In genomic region chr3:74271541-74271940, GRCh38 we compare ENCODE assay signal across 18 cellular contexts.
A peak's percentile ranks its signal among the peaks of the same experiment; 100 is the strongest.
DNase-seq lines count a peak whose midpoint lies in the region; ATAC-seq, FAIRE-seq and TF ChIP-seq lines count a peak whose summit lies in the region.
"Had no signal": no experiment of that assay in that cellular context is flagged by ENCODE, and none has a peak within 500 bp of the region (broad histone marks: within the 10 kb centered on the region; RNA-seq: fewer than 3 reads in every experiment).

No MANE protein-coding gene starts in this region.

- FAIRE-seq in endometrium (lab: Jason Lieb, UNC) (peak; percentile 62), HepG2 (lab: Jason Lieb, UNC) (no peak)
- FAIRE-seq: D721Med, GM19239, H1 had no signal

- no peak for ATAC-seq in HepG2
- no peak for ATAC-seq in HG02642 (IDR thresholded peaks at IDR 0.05; ENCODE audit: poor library complexity, unreplicated experiment)
- ATAC-seq: CD8-positive, alpha-beta T cell had no signal

- H3K4me1 ChIP-seq in HepG2 (ENCODE audit: insufficient read depth, low read length) = no peaks in the 10 kb centered on the region

- no peak overlapping the region for H2AFZ ChIP-seq in HepG2 (ENCODE audit: low read length)

- intact Hi-C loops in HepG2 (cut with micrococcal nuclease; ENCODE audit: unreplicated experiment) = no loop called here

- peak; percentile 64 for DNase-seq in AG10803 (ENCODE audit: low read depth)
- DNase-seq in fibroblast of villous mesenchyme (ENCODE audit: low read depth) = peak; percentile 20
- DNase-seq in HepG2 (ENCODE audit: low spot score) = no peak
- DNase-seq in NCI-H1092 (lab: John Stamatoyannopoulos, UW) = no peak
- DNase-seq in SKM-1 (lab: John Stamatoyannopoulos, UW; ENCODE audit: unreplicated experiment) = no peak
- no peak for DNase-seq in DMS 273 (lab: John Stamatoyannopoulos, UW; ENCODE audit: unreplicated experiment)
- DNase-seq: ACHN; CD8-positive, alpha-beta T cell; COR-L47; DND-41; GDM1; HCEC 1CT had no signal

- POLR2A ChIA-PET in HepG2 (lab: Yijun Ruan, JAX) = no interaction called here

- BruUV-seq in HepG2 (replicated peaks; lab: Mats Ljungman, UMichigan) = no TSS peak

- H4K20me1 ChIP-seq in HepG2 (ENCODE audit: insufficient read depth, low read length) = no peaks in the 10 kb centered on the region

- TF ChIP-seq CTCF in AG10803 (conservative IDR thresholded peaks at IDR 0.05; ENCODE audit: low read length) = no peak
- no peak for TF ChIP-seq CTCF in fibroblast of villous mesenchyme (IDR thresholded peaks at IDR 0.05; ENCODE audit: insufficient read depth, low read depth, low read length)
- no peak for TF ChIP-seq CTCF in HepG2 (CRISPR knock-in tag; IDR thresholded peaks at IDR 0.05)

- no peak for TF ChIP-seq POLR2A in HepG2 (IDR thresholded peaks at IDR 0.05; ENCODE audit: insufficient read depth in 1 of 2, low read depth in 2 of 2, low read length in 2 of 2)

- no peaks in the 10 kb centered on the region for H3K9me3 ChIP-seq in HepG2 (ENCODE audit: low read length)

- in situ Hi-C loops in HepG2 (cut with HindIII; ENCODE audit: extremely low pct_ligation_motif_present, low pct_unique_long_range_greater_than_20kb) = loop anchor here (25.0 kb wide), 1 partner anchor 891 kb away; no protein-coding TSS in a partner anchor

- no peak overlapping the region for H3K27ac ChIP-seq in HepG2 (ENCODE audit: extremely low read length, insufficient read depth, low read length)
- H3K27ac ChIP-seq: HL-60 had no signal

- TF ChIP-seq EP300 in HepG2 (IDR thresholded peaks at IDR 0.05; ENCODE audit: low read depth in 2 of 2, low read length in 2 of 2) (no peak), HepG2 (CRISPR knock-in tag; IDR thresholded peaks at IDR 0.05; ENCODE audit: borderline replicate concordance) (no peak)

- no peak for TF ChIP-seq RAD21 in HepG2 (CRISPR knock-in tag; IDR thresholded peaks at IDR 0.05)

- H3K4me3 ChIP-seq in AG10803 (ENCODE audit: low read length) (no peak overlapping the region), fibroblast of villous mesenchyme (ENCODE audit: low read depth, low read length) (no peak overlapping the region), HepG2 (replicated peaks in 1 of 3; ENCODE audit: insufficient read depth in 1 of 3, low read depth in 2 of 3, low read length in 3 of 3) (no peak overlapping the region)

- 3% methylated on average over 4 of the region's 4 CpGs for WGBS in HepG2 (ENCODE audit: low lambda C conversion rate)

- CTCF ChIA-PET in HepG2 (lab: Yijun Ruan, JAX; ENCODE audit: low intra/inter-chr PET ratio, low total read pairs) = no interaction called here

- H3K9ac ChIP-seq in HepG2 (ENCODE audit: insufficient read depth, low read depth, low read length) = no peak overlapping the region

- no peaks in the 10 kb centered on the region for H3K27me3 ChIP-seq in HepG2 (ENCODE audit: control insufficient read depth in 1 of 2, insufficient read depth in 2 of 2, low read length in 2 of 2)

- no peaks in the 10 kb centered on the region for H3K36me3 ChIP-seq in HepG2 (replicated peaks in 1 of 2; ENCODE audit: control insufficient read depth in 1 of 2, insufficient read depth in 2 of 2, low read length in 2 of 2)

- H3K79me2 ChIP-seq in HepG2 (ENCODE audit: insufficient read depth, low read length) = no peaks in the 10 kb centered on the region

- H3K4me2 ChIP-seq in HepG2 (ENCODE audit: low read depth, low read length) = no peak overlapping the region

TF ChIP-seq in HepG2, 621 proteins besides CTCF, POLR2A, EP300 and RAD21:
- TF ChIP-seq CEBPB (IDR thresholded peaks at IDR 0.05; ENCODE audit: borderline replicate concordance, low read depth, low read length) (peak; percentile 43; the same call in 1 of the 2 replicates), ZFP36 (IDR thresholded peaks at IDR 0.05; ENCODE audit: borderline replicate concordance, low read depth, low read length, partially characterized antibody) (no peak)
TF ChIP-seq in HepG2: peak in this region for 1.

Comparison
In these comparisons a context has a peak if more than half of its experiments do, and no peak if none do; other contexts are left out.
1. DNase-seq: peak in AG10803 (single experiment) and fibroblast of villous mesenchyme (single experiment); none in HepG2 (single experiment), NCI-H1092 (single experiment), SKM-1 (single experiment) and DMS 273 (single experiment).